1 cellular context compared by ENCODE assay signal in the genomic region with DNA sequence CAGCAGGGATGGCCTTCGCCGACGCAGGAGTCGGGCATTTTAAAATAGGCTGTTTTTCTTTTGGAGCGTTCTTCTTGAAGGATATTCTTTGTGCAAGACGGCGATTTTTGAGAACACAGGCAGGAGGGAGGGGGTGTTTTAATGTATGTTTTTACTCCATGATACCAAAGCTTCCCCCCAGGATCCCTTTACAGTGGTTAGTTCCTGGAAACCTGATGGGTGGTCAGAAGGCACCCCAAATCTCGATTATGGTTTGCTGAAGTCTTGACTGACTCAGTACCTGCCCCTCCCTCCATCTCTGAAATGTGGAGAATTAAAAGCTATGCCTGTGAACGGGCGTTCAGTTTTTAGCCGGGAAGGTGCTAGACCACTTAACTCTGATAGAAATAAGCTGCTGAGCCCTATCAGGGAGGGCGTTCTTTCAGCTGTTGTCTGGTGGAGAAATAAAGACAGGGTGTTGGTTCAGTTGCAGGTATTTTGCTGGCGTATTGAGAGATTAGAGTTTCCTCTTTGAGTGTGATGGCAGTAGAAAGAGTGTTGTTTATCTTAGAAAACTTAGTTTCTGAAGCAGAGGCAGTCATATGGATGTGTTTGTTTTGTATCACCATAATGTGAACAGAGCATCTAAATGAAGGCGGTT.
TF ChIP-seq lines count a peak whose summit lies in the region.

No MANE protein-coding gene starts in this region.

TF ChIP-seq in HepG2, 621 proteins besides CTCF, POLR2A, EP300 and RAD21:
- no peak for TF ChIP-seq HMG20B (CRISPR knock-in tag; conservative IDR thresholded peaks at IDR 0.05)
- TF ChIP-seq SAP130 (CRISPR knock-in tag; IDR thresholded peaks at IDR 0.05; ENCODE audit: low read depth): peak; percentile 43
- TF ChIP-seq ELF4 (CRISPR knock-in tag; IDR thresholded peaks at IDR 0.05; ENCODE audit: borderline replicate concordance): peak; percentile 37; the same call in 1 of the 2 replicates
